ENCODE assay signal across 26 cellular contexts in genomic region chr5:81963544-81963943, GRCh38.
"Had no signal": no experiment of that assay in that cellular context is flagged by ENCODE, and none has a peak within 500 bp of the region (broad histone marks: within the 10 kb centered on the region; RNA-seq: fewer than 3 reads in every experiment).

No MANE protein-coding gene starts in this region.

- FAIRE-seq: islet of Langerhans had no signal

- H3K27me3 ChIP-seq: colonic mucosa, esophagus squamous epithelium, gastrocnemius medialis, heart right ventricle had no signal

- ATAC-seq: effector memory CD8-positive, alpha-beta T cell; esophagus mucosa; gastrocnemius medialis; heart right ventricle; left colon; left lobe of liver; left ventricle myocardium superior; lower lobe of right lung; mucosa of descending colon had no signal

- DNase-seq: colonic mucosa; cortex of kidney; effector CD8-positive, alpha-beta T cell; effector memory CD8-positive, alpha-beta T cell; endodermal cell; erythroblast; esophagus squamous epithelium; foreskin fibroblast; foreskin melanocyte; gastrocnemius medialis; glutamatergic neuron; head of caudate nucleus; heart right ventricle; hippocampal formation; kidney; kidney glomerular epithelial cell; left colon; left ventricle myocardium superior; lower lobe of right lung; mesenchymal stem cell; mucosa of descending colon; naive B cell had no signal

- H3K27ac ChIP-seq: colonic mucosa, epithelial cell of prostate, esophagus squamous epithelium, gastrocnemius medialis, heart right ventricle, lower lobe of right lung had no signal

- H3K4me1 ChIP-seq: colonic mucosa, esophagus squamous epithelium, gastrocnemius medialis, heart right ventricle, lower lobe of right lung had no signal

- H3K4me3 ChIP-seq: colonic mucosa, esophagus squamous epithelium, gastrocnemius medialis, heart right ventricle, lower lobe of right lung, mucosa of descending colon had no signal

- H3K9me3 ChIP-seq: colonic mucosa, esophagus squamous epithelium, gastrocnemius medialis, heart right ventricle, lower lobe of right lung, mucosa of descending colon had no signal

- H3K36me3 ChIP-seq: colonic mucosa, esophagus squamous epithelium, gastrocnemius medialis, heart right ventricle, lower lobe of right lung had no signal
